In genomic region chr18:8247700-8248099, GRCh38 we compare ENCODE assay signal across 23 cellular contexts.
DNase-seq lines count a peak whose midpoint lies in the region; ATAC-seq lines count a peak whose summit lies in the region.
"Had no signal": no experiment of that assay in that cellular context is flagged by ENCODE, and none has a peak within 500 bp of the region (broad histone marks: within the 10 kb centered on the region; RNA-seq: fewer than 3 reads in every experiment).

No MANE protein-coding gene starts in this region.

- ATAC-seq in left lobe of liver (no peak), HG02973 (IDR thresholded peaks at IDR 0.05; ENCODE audit: unreplicated experiment) (no peak)
- ATAC-seq: K562 had no signal

- DNase-seq in NCI-H2227 (lab: John Stamatoyannopoulos, UW; ENCODE audit: unreplicated experiment) (peak; percentile 14), NCI-H2227 treated with DMSO at 0.1 percent for 48 hours (lab: John Stamatoyannopoulos, UW) (no peak), NCI-H69 (lab: John Stamatoyannopoulos, UW) (peak; percentile 28), left kidney (ENCODE audit: low read depth, low spot score) (peak; percentile 29), left lobe of liver (ENCODE audit: low spot score) (no peak)
- DNase-seq in activated naive CD4-positive, alpha-beta T cell (lab: John Stamatoyannopoulos, UW) = no peak
- DNase-seq: Calu3; CD8-positive, alpha-beta memory T cell; DMS153; DND-41; H7; Kasumi-1; NCI-H1105; NCI-H1436 treated with DMSO at 0.1 percent for 48 hours; NCI-H2029 treated with DMSO at 0.1 percent for 48 hours; NCI-H2171 treated with DMSO at 0.1 percent for 48 hours; NCI-H510A treated with DMSO at 0.1 percent for 48 hours; NCI-H82; NK-92 treated with Interleukin-12 subunit alpha and Interleukin-12 subunit beta, amount 100 ng/mL, for 24 hours; PC-9; Right ventricle myocardium superior had no signal

Comparison
In these comparisons a context has a peak if more than half of its experiments do, and no peak if none do; other contexts are left out.
1. DNase-seq: peak in NCI-H2227 (single experiment), NCI-H69 (single experiment) and left kidney (single experiment); none in NCI-H2227 treated with DMSO at 0.1 percent for 48 hours (single experiment), activated naive CD4-positive, alpha-beta T cell (0 of 4) and left lobe of liver (single experiment).